Comparison of ENCODE assay signal across 1 cellular context in the genomic region with DNA sequence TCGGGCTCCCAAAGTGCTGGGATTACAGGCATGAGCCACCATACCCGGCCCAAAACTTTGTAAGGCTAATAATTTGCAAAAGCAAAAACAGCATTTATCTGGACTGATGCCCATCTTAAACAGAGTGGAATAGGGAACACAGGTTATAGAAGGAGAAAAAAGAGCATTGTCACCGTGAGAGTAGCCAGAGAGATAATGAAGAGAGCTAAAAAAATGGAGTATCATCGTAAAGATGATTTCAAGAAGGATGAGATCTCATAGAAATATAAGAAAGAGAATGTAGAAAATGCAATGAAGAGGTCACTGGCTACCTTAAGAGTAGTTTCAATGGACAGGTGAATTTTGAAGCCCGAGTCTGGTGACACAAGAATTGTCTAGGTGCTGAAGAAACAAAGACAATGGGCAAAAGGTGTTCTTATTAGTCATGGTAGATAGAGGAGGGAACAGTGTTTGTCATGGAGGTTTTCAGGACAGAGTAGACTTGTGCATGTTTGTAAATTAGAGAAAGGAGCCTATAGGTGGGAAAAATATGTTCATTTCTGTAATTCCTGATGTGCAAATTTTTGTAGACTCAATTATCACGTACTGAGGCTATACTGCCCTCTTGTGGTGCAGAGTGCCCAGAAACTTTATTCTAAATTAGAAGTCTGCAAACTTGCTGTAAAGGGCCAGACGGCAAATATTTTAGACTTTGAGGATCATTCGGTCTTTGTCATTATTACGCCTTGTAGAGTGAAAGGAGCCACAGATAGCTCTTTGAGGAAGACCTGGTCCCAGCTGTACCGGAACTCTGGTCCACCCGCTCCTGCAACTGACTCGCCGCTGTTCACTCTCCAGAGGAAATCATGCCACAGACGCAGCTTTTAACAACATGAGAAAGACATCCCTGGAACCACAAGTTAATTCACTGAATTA.
TF ChIP-seq lines count a peak whose summit lies in the region.

No MANE protein-coding gene starts in this region.

TF ChIP-seq in SK-N-SH treated with all-trans-retinoic acid at 6 μM for 48 hours, 23 proteins besides CTCF, POLR2A, EP300 and RAD21 (continued from another document):
- TF ChIP-seq, protein P1, sequence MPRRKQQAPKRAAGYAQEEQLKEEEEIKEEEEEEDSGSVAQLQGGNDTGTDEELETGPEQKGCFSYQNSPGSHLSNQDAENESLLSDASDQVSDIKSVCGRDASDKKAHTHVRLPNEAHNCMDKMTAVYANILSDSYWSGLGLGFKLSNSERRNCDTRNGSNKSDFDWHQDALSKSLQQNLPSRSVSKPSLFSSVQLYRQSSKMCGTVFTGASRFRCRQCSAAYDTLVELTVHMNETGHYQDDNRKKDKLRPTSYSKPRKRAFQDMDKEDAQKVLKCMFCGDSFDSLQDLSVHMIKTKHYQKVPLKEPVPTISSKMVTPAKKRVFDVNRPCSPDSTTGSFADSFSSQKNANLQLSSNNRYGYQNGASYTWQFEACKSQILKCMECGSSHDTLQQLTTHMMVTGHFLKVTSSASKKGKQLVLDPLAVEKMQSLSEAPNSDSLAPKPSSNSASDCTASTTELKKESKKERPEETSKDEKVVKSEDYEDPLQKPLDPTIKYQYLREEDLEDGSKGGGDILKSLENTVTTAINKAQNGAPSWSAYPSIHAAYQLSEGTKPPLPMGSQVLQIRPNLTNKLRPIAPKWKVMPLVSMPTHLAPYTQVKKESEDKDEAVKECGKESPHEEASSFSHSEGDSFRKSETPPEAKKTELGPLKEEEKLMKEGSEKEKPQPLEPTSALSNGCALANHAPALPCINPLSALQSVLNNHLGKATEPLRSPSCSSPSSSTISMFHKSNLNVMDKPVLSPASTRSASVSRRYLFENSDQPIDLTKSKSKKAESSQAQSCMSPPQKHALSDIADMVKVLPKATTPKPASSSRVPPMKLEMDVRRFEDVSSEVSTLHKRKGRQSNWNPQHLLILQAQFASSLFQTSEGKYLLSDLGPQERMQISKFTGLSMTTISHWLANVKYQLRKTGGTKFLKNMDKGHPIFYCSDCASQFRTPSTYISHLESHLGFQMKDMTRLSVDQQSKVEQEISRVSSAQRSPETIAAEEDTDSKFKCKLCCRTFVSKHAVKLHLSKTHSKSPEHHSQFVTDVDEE (CRISPR knock-in tag; IDR thresholded peaks at IDR 0.05): no peak
- TF ChIP-seq PPARA (CRISPR knock-in tag; IDR thresholded peaks at IDR 0.05; ENCODE audit: borderline replicate concordance) (no peak), ZNF70 (CRISPR knock-in tag; IDR thresholded peaks at IDR 0.05) (no peak), ZC3H10 (CRISPR knock-in tag; IDR thresholded peaks at IDR 0.05) (no peak), BACH2 (CRISPR knock-in tag; IDR thresholded peaks at IDR 0.05; ENCODE audit: borderline replicate concordance) (no peak), SNAI2 (CRISPR knock-in tag; IDR thresholded peaks at IDR 0.05) (no peak), ZNF8 (CRISPR knock-in tag; IDR thresholded peaks at IDR 0.05) (no peak), TCF4 (CRISPR knock-in tag; IDR thresholded peaks at IDR 0.05; ENCODE audit: borderline replicate concordance) (no peak), RARB (CRISPR knock-in tag; IDR thresholded peaks at IDR 0.05) (no peak), TOX (CRISPR knock-in tag; IDR thresholded peaks at IDR 0.05; ENCODE audit: borderline replicate concordance) (no peak), ZNF565 (CRISPR knock-in tag; conservative IDR thresholded peaks at IDR 0.05; ENCODE audit: low read depth) (no peak), ZFP3 (CRISPR knock-in tag; IDR thresholded peaks at IDR 0.05) (no peak), ARNTL (CRISPR knock-in tag; IDR thresholded peaks at IDR 0.05; ENCODE audit: borderline replicate concordance, low read depth) (no peak)
- TF ChIP-seq, protein P2, sequence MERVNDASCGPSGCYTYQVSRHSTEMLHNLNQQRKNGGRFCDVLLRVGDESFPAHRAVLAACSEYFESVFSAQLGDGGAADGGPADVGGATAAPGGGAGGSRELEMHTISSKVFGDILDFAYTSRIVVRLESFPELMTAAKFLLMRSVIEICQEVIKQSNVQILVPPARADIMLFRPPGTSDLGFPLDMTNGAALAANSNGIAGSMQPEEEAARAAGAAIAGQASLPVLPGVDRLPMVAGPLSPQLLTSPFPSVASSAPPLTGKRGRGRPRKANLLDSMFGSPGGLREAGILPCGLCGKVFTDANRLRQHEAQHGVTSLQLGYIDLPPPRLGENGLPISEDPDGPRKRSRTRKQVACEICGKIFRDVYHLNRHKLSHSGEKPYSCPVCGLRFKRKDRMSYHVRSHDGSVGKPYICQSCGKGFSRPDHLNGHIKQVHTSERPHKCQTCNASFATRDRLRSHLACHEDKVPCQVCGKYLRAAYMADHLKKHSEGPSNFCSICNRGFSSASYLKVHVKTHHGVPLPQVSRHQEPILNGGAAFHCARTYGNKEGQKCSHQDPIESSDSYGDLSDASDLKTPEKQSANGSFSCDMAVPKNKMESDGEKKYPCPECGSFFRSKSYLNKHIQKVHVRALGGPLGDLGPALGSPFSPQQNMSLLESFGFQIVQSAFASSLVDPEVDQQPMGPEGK (CRISPR knock-in tag; IDR thresholded peaks at IDR 0.05; ENCODE audit: borderline replicate concordance): no peak
- TF ChIP-seq, protein P3, sequence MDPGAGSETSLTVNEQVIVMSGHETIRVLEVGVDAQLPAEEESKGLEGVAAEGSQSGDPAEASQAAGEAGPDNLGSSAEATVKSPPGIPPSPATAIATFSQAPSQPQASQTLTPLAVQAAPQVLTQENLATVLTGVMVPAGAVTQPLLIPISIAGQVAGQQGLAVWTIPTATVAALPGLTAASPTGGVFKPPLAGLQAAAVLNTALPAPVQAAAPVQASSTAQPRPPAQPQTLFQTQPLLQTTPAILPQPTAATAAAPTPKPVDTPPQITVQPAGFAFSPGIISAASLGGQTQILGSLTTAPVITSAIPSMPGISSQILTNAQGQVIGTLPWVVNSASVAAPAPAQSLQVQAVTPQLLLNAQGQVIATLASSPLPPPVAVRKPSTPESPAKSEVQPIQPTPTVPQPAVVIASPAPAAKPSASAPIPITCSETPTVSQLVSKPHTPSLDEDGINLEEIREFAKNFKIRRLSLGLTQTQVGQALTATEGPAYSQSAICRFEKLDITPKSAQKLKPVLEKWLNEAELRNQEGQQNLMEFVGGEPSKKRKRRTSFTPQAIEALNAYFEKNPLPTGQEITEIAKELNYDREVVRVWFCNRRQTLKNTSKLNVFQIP (CRISPR knock-in tag; IDR thresholded peaks at IDR 0.05; ENCODE audit: borderline replicate concordance, low read depth): no peak
- TF ChIP-seq, protein P4, sequence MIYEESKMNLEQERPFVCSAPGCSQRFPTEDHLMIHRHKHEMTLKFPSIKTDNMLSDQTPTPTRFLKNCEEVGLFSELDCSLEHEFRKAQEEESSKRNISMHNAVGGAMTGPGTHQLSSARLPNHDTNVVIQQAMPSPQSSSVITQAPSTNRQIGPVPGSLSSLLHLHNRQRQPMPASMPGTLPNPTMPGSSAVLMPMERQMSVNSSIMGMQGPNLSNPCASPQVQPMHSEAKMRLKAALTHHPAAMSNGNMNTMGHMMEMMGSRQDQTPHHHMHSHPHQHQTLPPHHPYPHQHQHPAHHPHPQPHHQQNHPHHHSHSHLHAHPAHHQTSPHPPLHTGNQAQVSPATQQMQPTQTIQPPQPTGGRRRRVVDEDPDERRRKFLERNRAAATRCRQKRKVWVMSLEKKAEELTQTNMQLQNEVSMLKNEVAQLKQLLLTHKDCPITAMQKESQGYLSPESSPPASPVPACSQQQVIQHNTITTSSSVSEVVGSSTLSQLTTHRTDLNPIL (CRISPR knock-in tag; IDR thresholded peaks at IDR 0.05; ENCODE audit: low read depth): no peak
